In genomic region chr12:112307219-112308062, GRCh38 we compare ENCODE assay signal across 20 cellular contexts.
"Had no signal": no experiment of that assay in that cellular context is flagged by ENCODE, and none has a peak within 500 bp of the region (broad histone marks: within the 10 kb centered on the region; RNA-seq: fewer than 3 reads in every experiment).

No MANE protein-coding gene starts in this region.

- H3K4me3 ChIP-seq: cardiac muscle cell, left lung, mucosa of descending colon, neural progenitor cell, prostate gland, sigmoid colon, stomach had no signal

- H3K27me3 ChIP-seq: cardiac muscle cell, left lung, neural progenitor cell, sigmoid colon, stomach had no signal

- H3K36me3 ChIP-seq: neural progenitor cell had no signal

- H3K27ac ChIP-seq: cardiac muscle cell, left lung, neural progenitor cell, prostate gland, sigmoid colon had no signal

- FAIRE-seq: frontal cortex, kidney had no signal

- H2AFZ ChIP-seq: neural progenitor cell had no signal

- H3K4me1 ChIP-seq: neural progenitor cell, sigmoid colon had no signal

- H3K4me2 ChIP-seq: neural progenitor cell had no signal

- ATAC-seq: activated CD4-positive, alpha-beta T cell treated with anti-CD3 and anti-CD28 coated beads for 36 hours; activated T-helper 17 cell treated with anti-CD3 and anti-CD28 coated beads, Interleukin-2, amount 50 U/mL, for 72 hours; left lung; mucosa of descending colon; stimulated activated effector memory CD8-positive, alpha-beta T cell treated with anti-CD3 and anti-CD28 coated beads, Interleukin-12 subunit alpha, Interleukin-12 subunit beta, amount 100 ng/mL, for 72 hours had no signal

- H3K9me3 ChIP-seq: left lung, mucosa of descending colon, prostate gland, sigmoid colon, stomach had no signal

- H3K9ac ChIP-seq: neural progenitor cell had no signal

- DNase-seq: activated CD4-positive, alpha-beta memory T cell treated with anti-CD3 and anti-CD28 coated beads for 36 hours; activated CD4-positive, alpha-beta T cell treated with anti-CD3 and anti-CD28 coated beads for 36 hours; activated naive CD4-positive, alpha-beta T cell; activated naive CD8-positive, alpha-beta T cell treated with anti-CD3 and anti-CD28 coated beads, Interleukin-2, amount 10 ng/mL, durations not matched to agents 7 days and 5 days; activated T-cell treated with anti-CD3 and anti-CD28 coated beads, Interleukin-2, amount 50 U/mL, for 1 hour; amygdala; kidney; left lung; mesenchymal stem cell; mucosa of descending colon; naive B cell; sigmoid colon; stimulated activated CD4-positive, alpha-beta T cell treated with anti-CD3 and anti-CD28 coated beads, Interleukin-4, amount 100 ng/mL, for 24 hours; stomach had no signal
